12 cellular contexts compared by ENCODE assay signal in genomic region chr7:51045319-51046102, GRCh38.
DNase-seq lines count a peak whose midpoint lies in the region; ATAC-seq and TF ChIP-seq lines count a peak whose summit lies in the region.
"Had no signal": no experiment of that assay in that cellular context is flagged by ENCODE, and none has a peak within 500 bp of the region (broad histone marks: within the 10 kb centered on the region; RNA-seq: fewer than 3 reads in every experiment).

No MANE protein-coding gene starts in this region.

- intact Hi-C loops in Right ventricle myocardium inferior (cut with DNase I) (no loop called here), left ventricle myocardium superior (cut with micrococcal nuclease) (no loop called here)

- no peak for TF ChIP-seq CTCF in GM10266 (IDR thresholded peaks at IDR 0.05; ENCODE audit: control insufficient read depth, insufficient read depth, low read depth, missing control alignments)

- DNase-seq in Right ventricle myocardium inferior (ENCODE audit: missing footprints) (no peak), left ventricle myocardium superior (no peak), amniotic epithelial cell (ENCODE audit: low read depth) (peak; percentile 89), kidney glomerular epithelial cell (lab: John Stamatoyannopoulos, UW) (peak; percentile 94), NCI-H2107 treated with DMSO at 0.1 percent for 48 hours (lab: John Stamatoyannopoulos, UW; ENCODE audit: unreplicated experiment) (no peak), GM10266 (ENCODE audit: extremely low spot score) (no peak), NCI-H146 treated with DMSO at 0.1 percent for 48 hours (lab: John Stamatoyannopoulos, UW; ENCODE audit: unreplicated experiment) (no peak)
- DNase-seq: activated CD4-positive, CD25-positive, alpha-beta regulatory T cell treated with anti-CD3 and anti-CD28 coated beads, Interleukin-2, amount 50 U/mL, for 72 hours; endodermal cell; immature natural killer cell; NCI-H187 had no signal

- ATAC-seq in Right ventricle myocardium inferior (peak; percentile 26), left ventricle myocardium superior (no peak), GM21447 (IDR thresholded peaks at IDR 0.05; ENCODE audit: unreplicated experiment) (no peak)

Comparison
In these comparisons a context has a peak if more than half of its experiments do, and no peak if none do; other contexts are left out.
1. DNase-seq: peak in amniotic epithelial cell (single experiment) and kidney glomerular epithelial cell (single experiment); none in Right ventricle myocardium inferior (single experiment), left ventricle myocardium superior (single experiment), NCI-H2107 treated with DMSO at 0.1 percent for 48 hours (single experiment), GM10266 (single experiment) and NCI-H146 treated with DMSO at 0.1 percent for 48 hours (single experiment).